8 cellular contexts compared by ENCODE assay signal in the genomic region with DNA sequence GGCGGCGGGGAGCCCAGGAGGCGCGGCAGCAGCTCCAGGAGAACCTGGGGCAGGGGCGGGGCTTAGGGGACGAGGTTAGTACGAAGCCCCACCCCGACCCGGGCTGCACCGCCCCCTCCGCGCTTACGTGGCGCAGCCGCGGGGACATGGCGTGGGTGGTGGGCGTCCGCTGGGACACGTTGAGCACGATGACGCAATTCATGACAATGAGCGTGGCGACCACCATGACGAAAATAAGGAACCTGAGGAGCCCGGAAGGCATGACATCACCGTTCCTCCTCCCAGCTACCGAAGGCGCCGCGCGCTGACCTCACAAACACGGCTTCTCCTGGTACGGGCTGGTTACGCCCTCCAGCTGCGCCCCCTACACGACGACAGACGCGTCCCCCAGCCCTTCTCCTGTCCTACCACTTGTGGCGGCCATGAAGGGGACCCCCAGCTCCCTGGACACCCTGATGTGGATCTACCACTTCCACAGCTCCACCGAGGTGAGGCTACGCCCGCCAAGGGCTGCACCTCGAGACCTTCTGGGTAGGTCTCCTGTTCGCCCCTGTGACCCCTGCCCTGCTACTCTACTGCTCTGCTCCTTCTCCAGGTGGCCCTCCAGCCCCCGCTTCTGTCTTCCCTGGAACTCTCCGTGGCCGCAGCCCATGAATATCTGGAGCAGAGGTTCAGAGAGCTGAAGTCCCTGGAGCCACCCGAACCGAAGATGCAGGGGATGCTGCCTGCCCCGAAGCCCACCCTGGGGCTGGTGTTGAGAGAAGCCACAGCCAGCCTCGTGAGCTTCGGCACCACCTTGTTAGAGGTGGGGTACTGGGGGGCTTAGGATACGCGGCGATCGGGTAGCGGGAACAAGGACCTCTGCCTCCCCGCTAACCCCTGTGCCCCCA. TPM values are rescaled to one million over a fixed set of nuclear protein-coding genes. Genes with fewer than 3 reads are reported as not detected.
DNase-seq lines count a peak whose midpoint lies in the region; ATAC-seq and TF ChIP-seq lines count a peak whose summit lies in the region.

A gene (plus strand): TSS at position 196 of the 890 bp plus-strand sequence. CDS start 227 bp downstream, at position 423.

- peak; percentile 74 to 97 (median 84) for DNase-seq in CD4-positive, alpha-beta T cell
- DNase-seq in activated CD4-positive, alpha-beta T cell treated with anti-CD3 and anti-CD28 coated beads, Interleukin-2, amount 50 U/mL, for 24 hours (ENCODE audit: low read depth in 1 of 2, low spot score in 1 of 2), result peak; percentile 88 to 93
- DNase-seq in dermis blood vessel endothelial cell (peak; percentile 78), lower leg skin (ENCODE audit: low spot score in 2 of 2) (peak; percentile 83 to 97), NCI-H1436 treated with DMSO at 0.1 percent for 48 hours (lab: John Stamatoyannopoulos, UW) (no peak)
- DNase-seq in stimulated activated CD4-positive, alpha-beta T cell treated with anti-CD3 and anti-CD28 coated beads, Interleukin-4, amount 100 ng/mL, for 48 hours (ENCODE audit: low read depth in 2 of 2), result peak; percentile 93 to 96

- H3K36me3 Mint-ChIP-seq in CD4-positive, alpha-beta T cell (ENCODE audit: low read depth), result peaks cover 42% of the 10 kb centered on the region

- CTCF ChIA-PET in CD4-positive, alpha-beta T cell (lab: Charles Lee), result interaction anchor here (0.7 to 2.1 kb wide), 11 partner anchors 9 to 190 kb away, joined by 3 to 11 read pairs (median 3); a partner anchor contains a TSS

- H3K4me3 ChIP-seq in lower leg skin (ENCODE audit: low read depth, poor library complexity, severe bottlenecking), result no peak within 1 kb of the TSS

- no peaks in the 10 kb centered on the region for H3K27me3 ChIP-seq in CD4-positive, alpha-beta T cell (ENCODE audit: control insufficient read depth, insufficient read depth, low read length)

- H3K27ac Mint-ChIP-seq in CD4-positive, alpha-beta T cell, result peak within 1 kb of the TSS; percentile 94

- H3K4me1 Mint-ChIP-seq in CD4-positive, alpha-beta T cell (ENCODE audit: low read depth), result peaks cover 37% of the 10 kb centered on the region

- H3K9me3 ChIP-seq in CD4-positive, alpha-beta T cell (ENCODE audit: control insufficient read depth, low read length), result no peaks in the 10 kb centered on the region

- intact Hi-C loops in CD4-positive, alpha-beta T cell (cut with DNase I, micrococcal nuclease), result loop anchor here (5.0 kb wide), 3 partner anchors 43 to 332 kb away; a partner anchor contains a TSS
- intact Hi-C loops in lower leg skin (cut with DNase I; ENCODE audit: low total_unique reads), result no loop called here

- H3K27me3 Mint-ChIP-seq in CD4-positive, alpha-beta T cell, result peaks cover 10% of the 10 kb centered on the region

- TF ChIP-seq CTCF in CD4-positive, alpha-beta T cell (IDR thresholded peaks at IDR 0.05), result no peak
- TF ChIP-seq CTCF in lower leg skin (IDR thresholded peaks at IDR 0.05), result no peak

- 10 to 20% methylated on average over 30 to 56 of the region's 60 CpGs for WGBS in lower leg skin, 2 donors

- ATAC-seq in CD4-positive, alpha-beta T cell (ENCODE audit: poor library complexity), result peak; percentile 80
- ATAC-seq in HG03280 (IDR thresholded peaks at IDR 0.05; ENCODE audit: unreplicated experiment), result peak; percentile 66
- no peak for ATAC-seq in HG02610 (IDR thresholded peaks at IDR 0.05; ENCODE audit: unreplicated experiment)

- TF ChIP-seq POLR2A in lower leg skin (IDR thresholded peaks at IDR 0.05), result no peak

- H3K4me3 Mint-ChIP-seq in CD4-positive, alpha-beta T cell, result peak within 1 kb of the TSS; percentile 94

- POLR2A ChIA-PET in CD4-positive, alpha-beta T cell (lab: Charles Lee), result interaction anchor here (0.6 to 5.9 kb wide), 22 partner anchors 8 to 520 kb away, joined by 3 to 54 read pairs (median 5); a partner anchor contains a TSS

- H3K27ac ChIP-seq in CD4-positive, alpha-beta T cell (ENCODE audit: low read depth, low read length), result no peak within 1 kb of the TSS

- H3K9me3 Mint-ChIP-seq in CD4-positive, alpha-beta T cell, result no peaks in the 10 kb centered on the region

RNA-seq across cellular contexts. Expression of the gene that starts here (rescaled TPM):
- total RNA-seq in CD4-positive, alpha-beta T cell, result 10 to 100 TPM; 28.9 to 30.5 TPM
- 0.68 and 1.1 TPM in 2 replicates for total RNA-seq in dermis blood vessel endothelial cell
- 10 to 100 TPM in 2 of 4 donors, 1 to 10 TPM in 2; 7.0 to 13.4 (median 10.1) TPM for total RNA-seq in lower leg skin
